Comparison of ENCODE assay signal across 1 cellular context in genomic region chr3:52891164-52891563, GRCh38.
TF ChIP-seq lines count a peak whose summit lies in the region.

No MANE protein-coding gene starts in this region.

TF ChIP-seq in GM12878, 131 proteins besides CTCF, POLR2A, EP300 and RAD21:
- TF ChIP-seq PML (IDR thresholded peaks at IDR 0.05; ENCODE audit: low read length) (peak; percentile 49; the same call in 1 of the 2 replicates), MTA3 (IDR thresholded peaks at IDR 0.05; ENCODE audit: borderline replicate concordance, low read length) (0 out of 2 replicates have a peak, but pooled peaks have one; percentile 9), SPI1 (IDR thresholded peaks at IDR 0.05; ENCODE audit: borderline replicate concordance, insufficient read depth, low read depth, low read length) (peak; percentile 32; the same call in 1 of the 2 replicates), JUNB (IDR thresholded peaks at IDR 0.05) (0 out of 2 replicates have a peak, but pooled peaks have one; percentile 29), ZBTB11 (CRISPR knock-in tag; IDR thresholded peaks at IDR 0.05) (no peak)
